Comparison of ENCODE assay signal across 1 cellular context in the genomic region with DNA sequence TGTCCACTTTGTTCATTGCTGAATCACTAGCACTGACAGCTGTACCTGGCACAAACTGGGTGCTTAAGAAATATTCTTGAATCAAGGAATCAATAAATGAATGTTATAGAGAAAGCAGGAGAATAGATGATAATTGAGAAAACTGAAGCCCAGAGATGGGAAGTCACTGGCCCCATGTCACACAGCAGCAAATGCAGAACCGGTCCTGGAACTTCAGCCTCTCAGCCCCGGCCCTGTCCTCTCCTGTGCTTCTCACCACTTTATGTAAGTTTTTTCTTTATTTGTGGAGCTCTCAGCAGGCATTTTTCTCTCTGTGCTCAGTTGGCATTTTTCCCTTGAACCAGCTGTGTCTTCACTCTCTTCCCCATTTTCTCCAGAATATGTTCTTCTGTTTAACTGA.
TF ChIP-seq lines count a peak whose summit lies in the region.

No MANE protein-coding gene starts in this region.

TF ChIP-seq in K562, 482 proteins besides CTCF, POLR2A, EP300 and RAD21:
- TF ChIP-seq RBM25 (IDR thresholded peaks at IDR 0.05; ENCODE audit: low read depth, low read length, severe bottlenecking) = peak; percentile 83
- no peak for TF ChIP-seq POLR2H (tag; IDR thresholded peaks at IDR 0.05; ENCODE audit: low read depth)
- TF ChIP-seq ZFP36 (IDR thresholded peaks at IDR 0.05; ENCODE audit: low read depth, low read length, partially characterized antibody) = peak; percentile 48
- TF ChIP-seq MAFK (IDR thresholded peaks at IDR 0.05; ENCODE audit: low read length) = no peak
